9 cellular contexts compared by ENCODE assay signal in genomic region chr22:39559456-39560105, GRCh38. TPM values are rescaled to one million over a fixed set of nuclear protein-coding genes. Genes with fewer than 3 reads are reported as not detected.
A peak's percentile ranks its signal among the peaks of the same experiment; 100 is the strongest.
DNase-seq lines count a peak whose midpoint lies in the region; TF ChIP-seq lines count a peak whose summit lies in the region.
"Had no signal": no experiment of that assay in that cellular context is flagged by ENCODE, and none has a peak within 500 bp of the region (broad histone marks: within the 10 kb centered on the region; RNA-seq: fewer than 3 reads in every experiment).

No MANE protein-coding gene starts in this region.

- no peak overlapping the region for H3K27ac Mint-ChIP-seq in activated T-helper 1 cell treated with anti-CD3 and anti-CD28 coated beads, Interleukin-12 subunit alpha, Interleukin-12 subunit beta, Interleukin-2, Interleukin-4 antibody, amounts not matched to agents 30 ng/mL and 10 ng/mL and 1 ng/mL, durations not matched to agents 14 hours and 24 hours and 36 hours

- no peak overlapping the region for H3K4me3 Mint-ChIP-seq in activated T-helper 1 cell treated with anti-CD3 and anti-CD28 coated beads, Interleukin-12 subunit alpha, Interleukin-12 subunit beta, Interleukin-2, Interleukin-4 antibody, amounts not matched to agents 30 ng/mL and 10 ng/mL and 1 ng/mL, durations not matched to agents 14 hours and 24 hours and 36 hours

- H3K9me3 Mint-ChIP-seq in activated T-helper 1 cell treated with anti-CD3 and anti-CD28 coated beads, Interleukin-12 subunit alpha, Interleukin-12 subunit beta, Interleukin-2, Interleukin-4 antibody, amounts not matched to agents 30 ng/mL and 10 ng/mL and 1 ng/mL, durations not matched to agents 14 hours and 24 hours and 36 hours, result no peaks in the 10 kb centered on the region

- H3K27me3 Mint-ChIP-seq in activated T-helper 1 cell treated with anti-CD3 and anti-CD28 coated beads, Interleukin-12 subunit alpha, Interleukin-12 subunit beta, Interleukin-2, Interleukin-4 antibody, amounts not matched to agents 30 ng/mL and 10 ng/mL and 1 ng/mL, durations not matched to agents 14 hours and 24 hours and 36 hours (ENCODE audit: insufficient read depth), result peaks cover 31% of the 10 kb centered on the region

- H3K4me1 Mint-ChIP-seq in activated T-helper 1 cell treated with anti-CD3 and anti-CD28 coated beads, Interleukin-12 subunit alpha, Interleukin-12 subunit beta, Interleukin-2, Interleukin-4 antibody, amounts not matched to agents 30 ng/mL and 10 ng/mL and 1 ng/mL, durations not matched to agents 14 hours and 24 hours and 36 hours (ENCODE audit: low read depth), result no peaks in the 10 kb centered on the region

- peak; percentile 75 for DNase-seq in AG08395 (ENCODE audit: low spot score)
- peak; percentile 21 for DNase-seq in T1000 (lab: John Stamatoyannopoulos, UW)
- peak; percentile 11 for DNase-seq in glomerular visceral epithelial cell (ENCODE audit: extremely low spot score)
- DNase-seq in NCI-H1417 (lab: John Stamatoyannopoulos, UW), result no peak
- no peak for DNase-seq in C1 segment of cervical spinal cord (lab: John Stamatoyannopoulos, UW)
- no peak for DNase-seq in dedifferentiated amniotic fluid mesenchymal stem cell (ENCODE audit: extremely low spot score)
- DNase-seq in activated T-helper 1 cell treated with anti-CD3 and anti-CD28 coated beads, Interleukin-12 subunit alpha, Interleukin-12 subunit beta, Interleukin-2, Interleukin-4 antibody, amounts not matched to agents 30 ng/mL and 10 ng/mL and 1 ng/mL, durations not matched to agents 14 hours and 24 hours and 36 hours (ENCODE audit: low spot score), result no peak
- DNase-seq: NCI-H2227 treated with DMSO at 0.1 percent for 48 hours had no signal

- peak; percentile 64 for TF ChIP-seq CTCF in GM12873 (IDR thresholded peaks at IDR 0.05; ENCODE audit: insufficient read depth, low read depth, low read length, missing control alignments)

- H3K36me3 Mint-ChIP-seq in activated T-helper 1 cell treated with anti-CD3 and anti-CD28 coated beads, Interleukin-12 subunit alpha, Interleukin-12 subunit beta, Interleukin-2, Interleukin-4 antibody, amounts not matched to agents 30 ng/mL and 10 ng/mL and 1 ng/mL, durations not matched to agents 14 hours and 24 hours and 36 hours (ENCODE audit: low read depth), result no peaks in the 10 kb centered on the region

- intact Hi-C loops in activated T-helper 1 cell treated with anti-CD3 and anti-CD28 coated beads, Interleukin-12 subunit alpha, Interleukin-12 subunit beta, Interleukin-2, Interleukin-4 antibody, amounts not matched to agents 30 ng/mL and 10 ng/mL and 1 ng/mL, durations not matched to agents 14 hours and 24 hours and 36 hours (cut with micrococcal nuclease), result loop anchor here (5.0 kb wide), 1 partner anchor 43 kb away; no protein-coding TSS in a partner anchor

RNA-seq across cellular contexts. Expression of gene CACNA1I, which starts 11.0 kb away (rescaled TPM):
- total RNA-seq in activated T-helper 1 cell treated with anti-CD3 and anti-CD28 coated beads, Interleukin-12 subunit alpha, Interleukin-12 subunit beta, Interleukin-2, Interleukin-4 antibody, amounts not matched to agents 30 ng/mL and 10 ng/mL and 1 ng/mL, durations not matched to agents 14 hours and 24 hours and 36 hours, result 0.02 and 0.03 TPM in 2 replicates

RNA-seq across cellular contexts. Expression of gene RPS19BP1, which starts 27.0 kb away (rescaled TPM):
- 98.7 and 101 TPM in 2 replicates for total RNA-seq in activated T-helper 1 cell treated with anti-CD3 and anti-CD28 coated beads, Interleukin-12 subunit alpha, Interleukin-12 subunit beta, Interleukin-2, Interleukin-4 antibody, amounts not matched to agents 30 ng/mL and 10 ng/mL and 1 ng/mL, durations not matched to agents 14 hours and 24 hours and 36 hours

RNA-seq across cellular contexts. Expression of gene ATF4, which starts 39.2 kb away (rescaled TPM):
- 387 and 390 TPM in 2 replicates for total RNA-seq in activated T-helper 1 cell treated with anti-CD3 and anti-CD28 coated beads, Interleukin-12 subunit alpha, Interleukin-12 subunit beta, Interleukin-2, Interleukin-4 antibody, amounts not matched to agents 30 ng/mL and 10 ng/mL and 1 ng/mL, durations not matched to agents 14 hours and 24 hours and 36 hours

RNA-seq across cellular contexts. Expression of gene MIEF1, which starts 57.5 kb away (rescaled TPM):
- 59.4 and 60.2 TPM in 2 replicates for total RNA-seq in activated T-helper 1 cell treated with anti-CD3 and anti-CD28 coated beads, Interleukin-12 subunit alpha, Interleukin-12 subunit beta, Interleukin-2, Interleukin-4 antibody, amounts not matched to agents 30 ng/mL and 10 ng/mL and 1 ng/mL, durations not matched to agents 14 hours and 24 hours and 36 hours

Comparison
In these comparisons a context has a peak if more than half of its experiments do, and no peak if none do; other contexts are left out.
1. DNase-seq: peak in AG08395 (single experiment), T1000 (single experiment) and glomerular visceral epithelial cell (single experiment); none in NCI-H1417 (0 of 3), C1 segment of cervical spinal cord (0 of 14), dedifferentiated amniotic fluid mesenchymal stem cell (single experiment) and activated T-helper 1 cell treated with anti-CD3 and anti-CD28 coated beads, Interleukin-12 subunit alpha, Interleukin-12 subunit beta, Interleukin-2, Interleukin-4 antibody, amounts not matched to agents 30 ng/mL and 10 ng/mL and 1 ng/mL, durations not matched to agents 14 hours and 24 hours and 36 hours (single experiment).